In the genomic region with DNA sequence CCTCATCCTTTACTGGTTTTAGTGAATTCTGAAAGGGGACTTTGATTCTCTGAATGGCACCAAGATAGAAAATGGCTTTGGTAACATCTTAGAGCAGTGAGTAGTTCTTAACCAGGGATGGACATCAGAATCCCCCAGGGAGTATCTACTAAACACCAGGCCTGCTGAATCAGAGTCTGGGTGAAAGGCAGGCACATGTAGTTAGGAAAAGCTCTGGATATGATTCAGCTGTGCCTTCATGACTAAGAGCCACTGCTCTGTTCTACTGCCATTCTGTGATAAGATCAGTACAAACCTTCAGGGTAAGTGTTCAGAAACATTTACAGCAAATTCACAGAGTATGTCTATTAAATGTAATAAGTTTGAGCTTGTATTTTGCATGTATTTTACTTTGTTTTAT, we compare ENCODE assay signal across 1 cellular context.
TF ChIP-seq lines count a peak whose summit lies in the region.

No MANE protein-coding gene starts in this region.

TF ChIP-seq in SK-N-SH, 30 proteins besides CTCF, POLR2A, EP300 and RAD21 (continued from another document):
- TF ChIP-seq, protein P1, sequence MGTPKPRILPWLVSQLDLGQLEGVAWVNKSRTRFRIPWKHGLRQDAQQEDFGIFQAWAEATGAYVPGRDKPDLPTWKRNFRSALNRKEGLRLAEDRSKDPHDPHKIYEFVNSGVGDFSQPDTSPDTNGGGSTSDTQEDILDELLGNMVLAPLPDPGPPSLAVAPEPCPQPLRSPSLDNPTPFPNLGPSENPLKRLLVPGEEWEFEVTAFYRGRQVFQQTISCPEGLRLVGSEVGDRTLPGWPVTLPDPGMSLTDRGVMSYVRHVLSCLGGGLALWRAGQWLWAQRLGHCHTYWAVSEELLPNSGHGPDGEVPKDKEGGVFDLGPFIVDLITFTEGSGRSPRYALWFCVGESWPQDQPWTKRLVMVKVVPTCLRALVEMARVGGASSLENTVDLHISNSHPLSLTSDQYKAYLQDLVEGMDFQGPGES (IDR thresholded peaks at IDR 0.05; ENCODE audit: low read depth, low read length): no peak
- TF ChIP-seq RXRA (IDR thresholded peaks at IDR 0.05; ENCODE audit: borderline replicate concordance, low read depth) (no peak), JUND (IDR thresholded peaks at IDR 0.05) (peak; percentile 87), SMC3 (IDR thresholded peaks at IDR 0.05; ENCODE audit: low read depth, low read length) (peak; percentile 4; the same call in 1 of the 2 replicates), CHD2 (IDR thresholded peaks at IDR 0.05; ENCODE audit: low read length, partially characterized antibody) (peak; percentile 74), YY1 (IDR thresholded peaks at IDR 0.05; ENCODE audit: low read depth) (0 out of 2 replicates have a peak, but pooled peaks have one; percentile 34)
- TF ChIP-seq, protein P2, sequence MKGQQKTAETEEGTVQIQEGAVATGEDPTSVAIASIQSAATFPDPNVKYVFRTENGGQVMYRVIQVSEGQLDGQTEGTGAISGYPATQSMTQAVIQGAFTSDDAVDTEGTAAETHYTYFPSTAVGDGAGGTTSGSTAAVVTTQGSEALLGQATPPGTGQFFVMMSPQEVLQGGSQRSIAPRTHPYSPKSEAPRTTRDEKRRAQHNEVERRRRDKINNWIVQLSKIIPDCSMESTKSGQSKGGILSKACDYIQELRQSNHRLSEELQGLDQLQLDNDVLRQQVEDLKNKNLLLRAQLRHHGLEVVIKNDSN (IDR thresholded peaks at IDR 0.05; ENCODE audit: borderline replicate concordance, low read depth): peak; percentile 42; the same call in 1 of the 2 replicates
TF ChIP-seq in SK-N-SH: peak in this region for 17.
